In the genomic region with DNA sequence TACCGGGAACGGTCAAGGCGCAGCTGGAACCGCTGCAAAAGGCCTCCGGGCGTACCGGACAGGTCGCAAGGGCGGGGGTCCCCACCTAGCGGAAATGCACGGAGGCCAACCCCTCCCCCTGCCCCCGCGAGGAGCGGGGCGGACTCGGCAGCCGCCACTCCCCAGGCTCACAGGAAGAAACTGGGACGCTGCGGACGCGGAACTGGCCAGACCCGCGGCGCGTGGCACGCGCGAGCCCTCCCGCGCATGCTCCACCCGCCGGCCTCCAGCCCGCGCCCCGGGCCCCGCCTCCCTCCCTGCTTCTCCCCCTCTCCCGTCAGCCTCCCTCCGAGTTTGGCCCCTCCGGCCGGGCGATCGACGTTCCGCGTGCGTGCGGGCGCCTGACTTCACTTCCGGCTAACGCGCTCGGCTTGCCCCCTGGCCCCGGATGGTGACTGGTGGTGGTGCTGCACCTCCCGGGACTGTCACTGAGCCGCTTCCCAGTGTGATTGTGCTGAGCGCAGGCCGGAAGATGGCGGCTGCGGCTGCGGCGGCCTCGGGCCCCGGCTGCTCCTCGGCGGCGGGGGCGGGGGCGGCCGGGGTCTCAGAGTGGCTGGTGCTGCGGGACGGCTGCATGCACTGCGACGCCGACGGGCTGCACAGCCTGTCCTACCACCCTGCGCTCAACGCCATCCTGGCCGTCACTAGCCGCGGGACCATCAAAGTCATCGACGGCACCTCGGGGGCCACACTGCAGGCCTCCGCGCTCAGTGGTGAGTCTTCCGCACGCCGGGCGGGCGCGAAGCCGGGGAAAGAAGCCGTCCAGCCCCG, we compare ENCODE assay signal across 1 cellular context.
TF ChIP-seq lines count a peak whose summit lies in the region.

A gene with protein sequence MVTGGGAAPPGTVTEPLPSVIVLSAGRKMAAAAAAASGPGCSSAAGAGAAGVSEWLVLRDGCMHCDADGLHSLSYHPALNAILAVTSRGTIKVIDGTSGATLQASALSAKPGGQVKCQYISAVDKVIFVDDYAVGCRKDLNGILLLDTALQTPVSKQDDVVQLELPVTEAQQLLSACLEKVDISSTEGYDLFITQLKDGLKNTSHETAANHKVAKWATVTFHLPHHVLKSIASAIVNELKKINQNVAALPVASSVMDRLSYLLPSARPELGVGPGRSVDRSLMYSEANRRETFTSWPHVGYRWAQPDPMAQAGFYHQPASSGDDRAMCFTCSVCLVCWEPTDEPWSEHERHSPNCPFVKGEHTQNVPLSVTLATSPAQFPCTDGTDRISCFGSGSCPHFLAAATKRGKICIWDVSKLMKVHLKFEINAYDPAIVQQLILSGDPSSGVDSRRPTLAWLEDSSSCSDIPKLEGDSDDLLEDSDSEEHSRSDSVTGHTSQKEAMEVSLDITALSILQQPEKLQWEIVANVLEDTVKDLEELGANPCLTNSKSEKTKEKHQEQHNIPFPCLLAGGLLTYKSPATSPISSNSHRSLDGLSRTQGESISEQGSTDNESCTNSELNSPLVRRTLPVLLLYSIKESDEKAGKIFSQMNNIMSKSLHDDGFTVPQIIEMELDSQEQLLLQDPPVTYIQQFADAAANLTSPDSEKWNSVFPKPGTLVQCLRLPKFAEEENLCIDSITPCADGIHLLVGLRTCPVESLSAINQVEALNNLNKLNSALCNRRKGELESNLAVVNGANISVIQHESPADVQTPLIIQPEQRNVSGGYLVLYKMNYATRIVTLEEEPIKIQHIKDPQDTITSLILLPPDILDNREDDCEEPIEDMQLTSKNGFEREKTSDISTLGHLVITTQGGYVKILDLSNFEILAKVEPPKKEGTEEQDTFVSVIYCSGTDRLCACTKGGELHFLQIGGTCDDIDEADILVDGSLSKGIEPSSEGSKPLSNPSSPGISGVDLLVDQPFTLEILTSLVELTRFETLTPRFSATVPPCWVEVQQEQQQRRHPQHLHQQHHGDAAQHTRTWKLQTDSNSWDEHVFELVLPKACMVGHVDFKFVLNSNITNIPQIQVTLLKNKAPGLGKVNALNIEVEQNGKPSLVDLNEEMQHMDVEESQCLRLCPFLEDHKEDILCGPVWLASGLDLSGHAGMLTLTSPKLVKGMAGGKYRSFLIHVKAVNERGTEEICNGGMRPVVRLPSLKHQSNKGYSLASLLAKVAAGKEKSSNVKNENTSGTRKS (N-terminal part only) (plus strand): TSS at position 289 of the 810 bp plus-strand sequence. CDS start 139 bp downstream, at position 428.

TF ChIP-seq in K562, 482 proteins besides CTCF, POLR2A, EP300 and RAD21 (continued from another document and continues in another):
- TF ChIP-seq, protein P1, sequence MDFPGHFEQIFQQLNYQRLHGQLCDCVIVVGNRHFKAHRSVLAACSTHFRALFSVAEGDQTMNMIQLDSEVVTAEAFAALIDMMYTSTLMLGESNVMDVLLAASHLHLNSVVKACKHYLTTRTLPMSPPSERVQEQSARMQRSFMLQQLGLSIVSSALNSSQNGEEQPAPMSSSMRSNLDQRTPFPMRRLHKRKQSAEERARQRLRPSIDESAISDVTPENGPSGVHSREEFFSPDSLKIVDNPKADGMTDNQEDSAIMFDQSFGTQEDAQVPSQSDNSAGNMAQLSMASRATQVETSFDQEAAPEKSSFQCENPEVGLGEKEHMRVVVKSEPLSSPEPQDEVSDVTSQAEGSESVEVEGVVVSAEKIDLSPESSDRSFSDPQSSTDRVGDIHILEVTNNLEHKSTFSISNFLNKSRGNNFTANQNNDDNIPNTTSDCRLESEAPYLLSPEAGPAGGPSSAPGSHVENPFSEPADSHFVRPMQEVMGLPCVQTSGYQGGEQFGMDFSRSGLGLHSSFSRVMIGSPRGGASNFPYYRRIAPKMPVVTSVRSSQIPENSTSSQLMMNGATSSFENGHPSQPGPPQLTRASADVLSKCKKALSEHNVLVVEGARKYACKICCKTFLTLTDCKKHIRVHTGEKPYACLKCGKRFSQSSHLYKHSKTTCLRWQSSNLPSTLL (IDR thresholded peaks at IDR 0.05) = no peak
- no peak for TF ChIP-seq LARP7 (IDR thresholded peaks at IDR 0.05)
- peak; percentile 95 for TF ChIP-seq RBBP5 (IDR thresholded peaks at IDR 0.05; ENCODE audit: borderline replicate concordance, insufficient read depth, low read length, poor library complexity, severe bottlenecking)
- TF ChIP-seq PHB2 (IDR thresholded peaks at IDR 0.05; ENCODE audit: low read depth) = no peak
- TF ChIP-seq LEF1 (IDR thresholded peaks at IDR 0.05) = 0 out of 2 replicates have a peak, but pooled peaks have one; percentile 36
- no peak for TF ChIP-seq ZNF174 (CRISPR knock-in tag; IDR thresholded peaks at IDR 0.05)
- no peak for TF ChIP-seq ZNF77 (CRISPR knock-in tag; IDR thresholded peaks at IDR 0.05)
- no peak for TF ChIP-seq CEBPB (tag; IDR thresholded peaks at IDR 0.05)
- TF ChIP-seq SOX6 (IDR thresholded peaks at IDR 0.05) = peak; percentile 32; the same call in 1 of the 2 replicates
- no peak for TF ChIP-seq ZKSCAN1 (IDR thresholded peaks at IDR 0.05; ENCODE audit: low read depth, low read length)
- TF ChIP-seq BRD9 (IDR thresholded peaks at IDR 0.05; ENCODE audit: low read depth, partially characterized antibody) = no peak
- peak; percentile 86; the same call in 1 of the 2 replicates for TF ChIP-seq MTA3 (IDR thresholded peaks at IDR 0.05; ENCODE audit: borderline replicate concordance)
- 0 out of 4 replicates have a peak, but pooled peaks of 1 of the 2 experiments have one; percentile 15 for TF ChIP-seq TRIM24 (IDR thresholded peaks at IDR 0.05)
- TF ChIP-seq ZNF316 (IDR thresholded peaks at IDR 0.05) = no peak
- TF ChIP-seq, protein P2, sequence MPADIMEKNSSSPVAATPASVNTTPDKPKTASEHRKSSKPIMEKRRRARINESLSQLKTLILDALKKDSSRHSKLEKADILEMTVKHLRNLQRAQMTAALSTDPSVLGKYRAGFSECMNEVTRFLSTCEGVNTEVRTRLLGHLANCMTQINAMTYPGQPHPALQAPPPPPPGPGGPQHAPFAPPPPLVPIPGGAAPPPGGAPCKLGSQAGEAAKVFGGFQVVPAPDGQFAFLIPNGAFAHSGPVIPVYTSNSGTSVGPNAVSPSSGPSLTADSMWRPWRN (IDR thresholded peaks at IDR 0.05; ENCODE audit: low read depth) = peak; percentile 90
- no peak for TF ChIP-seq BMI1 (IDR thresholded peaks at IDR 0.05; ENCODE audit: low read length)
- TF ChIP-seq POLR2H (tag; IDR thresholded peaks at IDR 0.05; ENCODE audit: low read depth) = peak; percentile 86
- TF ChIP-seq CBX8 (IDR thresholded peaks at IDR 0.05; ENCODE audit: borderline replicate concordance, extremely low read depth, low read depth, low read length, poor library complexity, severe bottlenecking) = no peak
- TF ChIP-seq PHB (CRISPR knock-in tag; IDR thresholded peaks at IDR 0.05) = peak; percentile 48; the same call in 1 of the 2 replicates
- TF ChIP-seq MTF1 (CRISPR knock-in tag; IDR thresholded peaks at IDR 0.05; ENCODE audit: borderline replicate concordance) = no peak
- TF ChIP-seq, protein P3, sequence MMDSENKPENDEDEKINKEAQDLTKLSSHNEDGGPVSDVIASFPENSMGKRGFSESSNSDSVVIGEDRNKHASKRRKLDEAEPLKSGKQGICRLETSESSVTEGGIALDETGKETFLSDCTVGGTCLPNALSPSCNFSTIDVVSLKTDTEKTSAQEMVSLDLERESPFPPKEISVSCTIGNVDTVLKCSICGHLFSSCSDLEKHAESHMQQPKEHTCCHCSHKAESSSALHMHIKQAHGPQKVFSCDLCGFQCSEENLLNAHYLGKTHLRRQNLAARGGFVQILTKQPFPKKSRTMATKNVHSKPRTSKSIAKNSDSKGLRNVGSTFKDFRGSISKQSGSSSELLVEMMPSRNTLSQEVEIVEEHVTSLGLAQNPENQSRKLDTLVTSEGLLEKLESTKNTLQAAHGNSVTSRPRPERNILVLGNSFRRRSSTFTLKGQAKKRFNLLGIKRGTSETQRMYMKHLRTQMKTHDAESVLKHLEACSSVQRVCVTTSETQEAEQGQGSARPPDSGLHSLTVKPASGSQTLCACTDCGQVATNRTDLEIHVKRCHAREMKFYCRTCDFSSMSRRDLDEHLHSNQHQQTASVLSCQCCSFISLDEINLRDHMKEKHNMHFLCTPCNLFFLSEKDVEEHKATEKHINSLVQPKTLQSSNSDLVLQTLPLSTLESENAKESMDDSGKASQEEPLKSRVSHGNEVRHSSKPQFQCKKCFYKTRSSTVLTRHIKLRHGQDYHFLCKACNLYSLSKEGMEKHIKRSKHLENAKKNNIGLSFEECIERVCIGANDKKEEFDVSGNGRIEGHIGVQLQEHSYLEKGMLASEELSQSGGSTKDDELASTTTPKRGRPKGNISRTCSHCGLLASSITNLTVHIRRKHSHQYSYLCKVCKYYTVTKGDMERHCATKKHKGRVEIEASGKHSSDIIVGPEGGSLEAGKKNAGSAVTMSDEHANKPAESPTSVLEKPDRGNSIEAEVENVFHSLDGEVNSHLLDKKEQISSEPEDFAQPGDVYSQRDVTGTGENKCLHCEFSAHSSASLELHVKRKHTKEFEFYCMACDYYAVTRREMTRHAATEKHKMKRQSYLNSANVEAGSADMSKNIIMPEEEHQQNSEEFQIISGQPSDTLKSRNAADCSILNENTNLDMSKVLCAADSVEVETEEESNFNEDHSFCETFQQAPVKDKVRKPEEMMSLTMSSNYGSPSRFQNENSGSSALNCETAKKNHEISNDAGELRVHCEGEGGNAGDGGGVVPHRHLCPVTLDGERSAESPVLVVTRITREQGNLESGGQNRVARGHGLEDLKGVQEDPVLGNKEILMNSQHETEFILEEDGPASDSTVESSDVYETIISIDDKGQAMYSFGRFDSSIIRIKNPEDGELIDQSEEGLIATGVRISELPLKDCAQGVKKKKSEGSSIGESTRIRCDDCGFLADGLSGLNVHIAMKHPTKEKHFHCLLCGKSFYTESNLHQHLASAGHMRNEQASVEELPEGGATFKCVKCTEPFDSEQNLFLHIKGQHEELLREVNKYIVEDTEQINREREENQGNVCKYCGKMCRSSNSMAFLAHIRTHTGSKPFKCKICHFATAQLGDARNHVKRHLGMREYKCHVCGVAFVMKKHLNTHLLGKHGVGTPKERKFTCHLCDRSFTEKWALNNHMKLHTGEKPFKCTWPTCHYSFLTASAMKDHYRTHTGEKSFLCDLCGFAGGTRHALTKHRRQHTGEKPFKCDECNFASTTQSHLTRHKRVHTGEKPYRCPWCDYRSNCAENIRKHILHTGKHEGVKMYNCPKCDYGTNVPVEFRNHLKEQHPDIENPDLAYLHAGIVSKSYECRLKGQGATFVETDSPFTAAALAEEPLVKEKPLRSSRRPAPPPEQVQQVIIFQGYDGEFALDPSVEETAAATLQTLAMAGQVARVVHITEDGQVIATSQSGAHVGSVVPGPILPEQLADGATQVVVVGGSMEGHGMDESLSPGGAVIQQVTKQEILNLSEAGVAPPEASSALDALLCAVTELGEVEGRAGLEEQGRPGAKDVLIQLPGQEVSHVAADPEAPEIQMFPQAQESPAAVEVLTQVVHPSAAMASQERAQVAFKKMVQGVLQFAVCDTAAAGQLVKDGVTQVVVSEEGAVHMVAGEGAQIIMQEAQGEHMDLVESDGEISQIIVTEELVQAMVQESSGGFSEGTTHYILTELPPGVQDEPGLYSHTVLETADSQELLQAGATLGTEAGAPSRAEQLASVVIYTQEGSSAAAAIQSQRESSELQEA (IDR thresholded peaks at IDR 0.05; ENCODE audit: low read depth) = 0 out of 2 replicates have a peak, but pooled peaks have one; percentile 1
- TF ChIP-seq, protein P4, sequence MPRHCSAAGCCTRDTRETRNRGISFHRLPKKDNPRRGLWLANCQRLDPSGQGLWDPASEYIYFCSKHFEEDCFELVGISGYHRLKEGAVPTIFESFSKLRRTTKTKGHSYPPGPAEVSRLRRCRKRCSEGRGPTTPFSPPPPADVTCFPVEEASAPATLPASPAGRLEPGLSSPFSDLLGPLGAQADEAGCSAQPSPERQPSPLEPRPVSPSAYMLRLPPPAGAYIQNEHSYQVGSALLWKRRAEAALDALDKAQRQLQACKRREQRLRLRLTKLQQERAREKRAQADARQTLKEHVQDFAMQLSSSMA (CRISPR knock-in tag; IDR thresholded peaks at IDR 0.05) = no peak
- no peak for TF ChIP-seq PHTF2 (CRISPR knock-in tag; IDR thresholded peaks at IDR 0.05)
- no peak for TF ChIP-seq SNIP1 (IDR thresholded peaks at IDR 0.05; ENCODE audit: low read depth)
- TF ChIP-seq ELF4 (CRISPR knock-in tag; IDR thresholded peaks at IDR 0.05) = no peak
- TF ChIP-seq, protein P5, sequence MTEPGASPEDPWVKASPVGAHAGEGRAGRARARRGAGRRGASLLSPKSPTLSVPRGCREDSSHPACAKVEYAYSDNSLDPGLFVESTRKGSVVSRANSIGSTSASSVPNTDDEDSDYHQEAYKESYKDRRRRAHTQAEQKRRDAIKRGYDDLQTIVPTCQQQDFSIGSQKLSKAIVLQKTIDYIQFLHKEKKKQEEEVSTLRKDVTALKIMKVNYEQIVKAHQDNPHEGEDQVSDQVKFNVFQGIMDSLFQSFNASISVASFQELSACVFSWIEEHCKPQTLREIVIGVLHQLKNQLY (CRISPR knock-in tag; conservative IDR thresholded peaks at IDR 0.05) = no peak
- TF ChIP-seq HDAC3 (IDR thresholded peaks at IDR 0.05; ENCODE audit: borderline replicate concordance, partially characterized antibody) = no peak
- TF ChIP-seq TAF1 (IDR thresholded peaks at IDR 0.05; ENCODE audit: control insufficient read depth, extremely low read depth, insufficient read depth, low read length, severe bottlenecking) = peak; percentile 73
- TF ChIP-seq COPS2 (conservative IDR thresholded peaks at IDR 0.05) = no peak
- TF ChIP-seq, protein P6, sequence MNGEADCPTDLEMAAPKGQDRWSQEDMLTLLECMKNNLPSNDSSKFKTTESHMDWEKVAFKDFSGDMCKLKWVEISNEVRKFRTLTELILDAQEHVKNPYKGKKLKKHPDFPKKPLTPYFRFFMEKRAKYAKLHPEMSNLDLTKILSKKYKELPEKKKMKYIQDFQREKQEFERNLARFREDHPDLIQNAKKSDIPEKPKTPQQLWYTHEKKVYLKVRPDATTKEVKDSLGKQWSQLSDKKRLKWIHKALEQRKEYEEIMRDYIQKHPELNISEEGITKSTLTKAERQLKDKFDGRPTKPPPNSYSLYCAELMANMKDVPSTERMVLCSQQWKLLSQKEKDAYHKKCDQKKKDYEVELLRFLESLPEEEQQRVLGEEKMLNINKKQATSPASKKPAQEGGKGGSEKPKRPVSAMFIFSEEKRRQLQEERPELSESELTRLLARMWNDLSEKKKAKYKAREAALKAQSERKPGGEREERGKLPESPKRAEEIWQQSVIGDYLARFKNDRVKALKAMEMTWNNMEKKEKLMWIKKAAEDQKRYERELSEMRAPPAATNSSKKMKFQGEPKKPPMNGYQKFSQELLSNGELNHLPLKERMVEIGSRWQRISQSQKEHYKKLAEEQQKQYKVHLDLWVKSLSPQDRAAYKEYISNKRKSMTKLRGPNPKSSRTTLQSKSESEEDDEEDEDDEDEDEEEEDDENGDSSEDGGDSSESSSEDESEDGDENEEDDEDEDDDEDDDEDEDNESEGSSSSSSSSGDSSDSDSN (IDR thresholded peaks at IDR 0.05; ENCODE audit: borderline replicate concordance in 1 of 2, low read depth in 2 of 2, low read length in 2 of 2) = peak in 1 of 2 experiments; percentile 91; a peak in 2 of 4 replicates
- no peak for TF ChIP-seq ADNP (tag; IDR thresholded peaks at IDR 0.05)
- peak; percentile 96 for TF ChIP-seq POLR2G (IDR thresholded peaks at IDR 0.05; ENCODE audit: low read depth, low read length)
- TF ChIP-seq ZBTB17 (CRISPR knock-in tag; IDR thresholded peaks at IDR 0.05) = peak; percentile 71; the same call in 1 of the 2 replicates
- no peak for TF ChIP-seq CAMTA2 (CRISPR knock-in tag; conservative IDR thresholded peaks at IDR 0.05)
- TF ChIP-seq ARHGAP35 (IDR thresholded peaks at IDR 0.05; ENCODE audit: partially characterized antibody) = no peak
